8 cellular contexts compared by ENCODE assay signal in genomic region chr1:35642472-35642955, GRCh38. TPM values are rescaled to one million over a fixed set of nuclear protein-coding genes. Genes with fewer than 3 reads are reported as not detected.
DNase-seq lines count a peak whose midpoint lies in the region; ATAC-seq and TF ChIP-seq lines count a peak whose summit lies in the region.

No MANE protein-coding gene starts in this region.

- H3K9ac ChIP-seq in HUES48 (ENCODE audit: low read depth, low read length) (no peak overlapping the region), liver (ENCODE audit: low read depth in 1 of 2, low read length in 2 of 2) (peak overlapping the region; percentile 87 to 96)

- 0 out of 2 replicates have a peak, but pooled peaks cover 8% of the 10 kb centered on the region for H3K36me3 ChIP-seq in HUES48 (ENCODE audit: control insufficient read depth, insufficient read depth, low read length)
- H3K36me3 ChIP-seq in liver (ENCODE audit: control insufficient read depth in 4 of 4, insufficient read depth in 3 of 4, low read depth in 1 of 4, low read length in 3 of 4) = no peaks in the 10 kb centered on the region
- H3K36me3 ChIP-seq in thoracic aorta = no peaks in the 10 kb centered on the region

- peak overlapping the region; percentile 91 for H3K4me3 ChIP-seq in AG04449 (ENCODE audit: low read depth, low read length)
- peak overlapping the region; percentile 90 for H3K4me3 ChIP-seq in HUES48 (ENCODE audit: low read depth, low read length)
- H3K4me3 ChIP-seq in liver (ENCODE audit: low read depth in 1 of 3, low read length in 3 of 3) = peak overlapping the region; percentile 62 to 99 (median 90)
- peak overlapping the region; percentile 82 for H3K4me3 ChIP-seq in thoracic aorta

- peak overlapping the region; percentile 99 to 100 for H3K4me3 Mint-ChIP-seq in activated T-cell treated with anti-CD3 and anti-CD28 coated beads, Interleukin-2, amount 50 U/mL, for 72 hours

- CTCF ChIA-PET in AG04449 (lab: Yijun Ruan, JAX) = no interaction called here

- H3K4me1 Mint-ChIP-seq in activated T-cell treated with anti-CD3 and anti-CD28 coated beads, Interleukin-2, amount 50 U/mL, for 72 hours (ENCODE audit: low read depth) = peaks cover 47% of the 10 kb centered on the region

- no peak for ATAC-seq in activated T-cell treated with anti-CD3 and anti-CD28 coated beads, Interleukin-2, amount 50 U/mL, for 72 hours (replicated peaks in 1 of 2)
- ATAC-seq in thoracic aorta (ENCODE audit: insufficient number of reproducible peaks, low FRiP score, low read depth) (no peak), GM18873 (IDR thresholded peaks at IDR 0.05; ENCODE audit: low FRiP score, unreplicated experiment) (no peak)

- DNase-seq in AG04449 (ENCODE audit: low read depth, low spot score) (no peak), thoracic aorta (ENCODE audit: low spot score) (no peak), NCI-H446 treated with DMSO at 0.1 percent for 48 hours (lab: John Stamatoyannopoulos, UW) (no peak), COR-L47 (lab: John Stamatoyannopoulos, UW) (no peak)
- peak; percentile 2 to 3 for DNase-seq in activated T-cell treated with anti-CD3 and anti-CD28 coated beads, Interleukin-2, amount 50 U/mL, for 72 hours

- no peaks in the 10 kb centered on the region for H3K9me3 Mint-ChIP-seq in activated T-cell treated with anti-CD3 and anti-CD28 coated beads, Interleukin-2, amount 50 U/mL, for 72 hours

- TF ChIP-seq RAD21 in liver (IDR thresholded peaks at IDR 0.05) = no peak

- POLR2A ChIA-PET in AG04449 (lab: Yijun Ruan, JAX) = interaction anchor here (0.9 kb wide), 1 partner anchor 75 kb away, joined by 3 read pairs; no protein-coding TSS in a partner anchor

- H3K27ac ChIP-seq in HUES48 (ENCODE audit: low read depth, low read length) (no peak overlapping the region), liver (ENCODE audit: low read depth in 1 of 2, low read length in 2 of 2) (peak overlapping the region; percentile 72 to 93), thoracic aorta (peak overlapping the region in 1 of 2 donors; percentile 81)

- peaks cover 33% of the 10 kb centered on the region for H3K27me3 Mint-ChIP-seq in activated T-cell treated with anti-CD3 and anti-CD28 coated beads, Interleukin-2, amount 50 U/mL, for 72 hours (ENCODE audit: low read depth)

- TF ChIP-seq CTCF in AG04449 (IDR thresholded peaks at IDR 0.05; ENCODE audit: insufficient read depth, low read length, missing control alignments) (no peak), liver (IDR thresholded peaks at IDR 0.05; ENCODE audit: low read depth, low read length, missing input control) (no peak), thoracic aorta (IDR thresholded peaks at IDR 0.05) (no peak)

- H3K27me3 ChIP-seq in HUES48 (ENCODE audit: control insufficient read depth, insufficient read depth, low read length) = no peaks in the 10 kb centered on the region
- H3K27me3 ChIP-seq in liver (ENCODE audit: control insufficient read depth in 4 of 4, insufficient read depth in 4 of 4, low read length in 3 of 4) = peaks cover 0 to 2% (median 0%) of the 10 kb centered on the region in 4 donors
- no peaks in the 10 kb centered on the region for H3K27me3 ChIP-seq in thoracic aorta (replicated peaks; ENCODE audit: insufficient read depth)

- H3K36me3 Mint-ChIP-seq in activated T-cell treated with anti-CD3 and anti-CD28 coated beads, Interleukin-2, amount 50 U/mL, for 72 hours (ENCODE audit: insufficient read depth in 2 of 2) = peaks cover 6 to 9% of the 10 kb centered on the region in 2 donors

- H3K9me3 ChIP-seq in HUES48 (ENCODE audit: control insufficient read depth, insufficient read depth, low read length) (no peaks in the 10 kb centered on the region), liver (ENCODE audit: control insufficient read depth in 4 of 4, low read length in 3 of 4) (no peaks in the 10 kb centered on the region), thoracic aorta (no peaks in the 10 kb centered on the region)

- H3K27ac Mint-ChIP-seq in activated T-cell treated with anti-CD3 and anti-CD28 coated beads, Interleukin-2, amount 50 U/mL, for 72 hours = peak overlapping the region; percentile 99

- WGBS in liver = 18% methylated on average over 14 of the region's 14 CpGs

- H3K4me1 ChIP-seq in HUES48 (ENCODE audit: control insufficient read depth, insufficient read depth, low read length) (peaks cover 9% of the 10 kb centered on the region; the same call in 1 of the 2 replicates), liver (ENCODE audit: control insufficient read depth in 4 of 4, insufficient read depth in 4 of 4, low read length in 3 of 4) (peaks cover 2 to 31% (median 25%) of the 10 kb centered on the region in 4 donors), thoracic aorta (ENCODE audit: control insufficient read depth in 1 of 2, low read depth in 2 of 2) (peaks cover 19 to 31% of the 10 kb centered on the region in 2 donors)

TF ChIP-seq in liver, 16 proteins besides CTCF, POLR2A, EP300 and RAD21:
- TF ChIP-seq HNF4A (conservative IDR thresholded peaks at IDR 0.05) (no peak), FOXA2 (IDR thresholded peaks at IDR 0.05) (no peak), SP1 (IDR thresholded peaks at IDR 0.05) (no peak), ATF3 (IDR thresholded peaks at IDR 0.05) (no peak), YY1 (IDR thresholded peaks at IDR 0.05) (no peak), EGR1 (IDR thresholded peaks at IDR 0.05; ENCODE audit: low read depth in 2 of 2) (no peak), GABPA (IDR thresholded peaks at IDR 0.05 in 1 of 2, conservative IDR thresholded peaks at IDR 0.05 in 1 of 2) (no peak), RXRA (IDR thresholded peaks at IDR 0.05) (no peak), TAF1 (conservative IDR thresholded peaks at IDR 0.05) (no peak), FOXA1 (IDR thresholded peaks at IDR 0.05) (no peak), NR2F2 (IDR thresholded peaks at IDR 0.05) (no peak), HNF4G (IDR thresholded peaks at IDR 0.05) (no peak), JUND (IDR thresholded peaks at IDR 0.05) (no peak), REST (IDR thresholded peaks at IDR 0.05) (no peak)
- TF ChIP-seq, protein P1, sequence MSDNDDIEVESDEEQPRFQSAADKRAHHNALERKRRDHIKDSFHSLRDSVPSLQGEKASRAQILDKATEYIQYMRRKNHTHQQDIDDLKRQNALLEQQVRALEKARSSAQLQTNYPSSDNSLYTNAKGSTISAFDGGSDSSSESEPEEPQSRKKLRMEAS (IDR thresholded peaks at IDR 0.05) = no peak
- TF ChIP-seq, protein P2, sequence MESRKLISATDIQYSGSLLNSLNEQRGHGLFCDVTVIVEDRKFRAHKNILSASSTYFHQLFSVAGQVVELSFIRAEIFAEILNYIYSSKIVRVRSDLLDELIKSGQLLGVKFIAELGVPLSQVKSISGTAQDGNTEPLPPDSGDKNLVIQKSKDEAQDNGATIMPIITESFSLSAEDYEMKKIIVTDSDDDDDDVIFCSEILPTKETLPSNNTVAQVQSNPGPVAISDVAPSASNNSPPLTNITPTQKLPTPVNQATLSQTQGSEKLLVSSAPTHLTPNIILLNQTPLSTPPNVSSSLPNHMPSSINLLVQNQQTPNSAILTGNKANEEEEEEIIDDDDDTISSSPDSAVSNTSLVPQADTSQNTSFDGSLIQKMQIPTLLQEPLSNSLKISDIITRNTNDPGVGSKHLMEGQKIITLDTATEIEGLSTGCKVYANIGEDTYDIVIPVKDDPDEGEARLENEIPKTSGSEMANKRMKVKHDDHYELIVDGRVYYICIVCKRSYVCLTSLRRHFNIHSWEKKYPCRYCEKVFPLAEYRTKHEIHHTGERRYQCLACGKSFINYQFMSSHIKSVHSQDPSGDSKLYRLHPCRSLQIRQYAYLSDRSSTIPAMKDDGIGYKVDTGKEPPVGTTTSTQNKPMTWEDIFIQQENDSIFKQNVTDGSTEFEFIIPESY (IDR thresholded peaks at IDR 0.05) = no peak

RNA-seq across cellular contexts. Expression of gene PSMB2, which starts 1.2 kb away (rescaled TPM):
- 10 to 100 TPM; 53.7 to 61.4 TPM for total RNA-seq in activated T-cell treated with anti-CD3 and anti-CD28 coated beads, Interleukin-2, amount 50 U/mL, for 72 hours
- total RNA-seq in liver = 10 to 100 TPM; 19.1 to 34.7 TPM
- 10 to 100 TPM; 46.9 to 76.6 TPM for polyA plus RNA-seq in liver
- total RNA-seq in thoracic aorta = 10 to 100 TPM; 32.4 to 39.6 TPM

Comparison
In these comparisons a context has a peak if more than half of its experiments do, and no peak if none do; other contexts are left out.
1. DNase-seq: peak in activated T-cell treated with anti-CD3 and anti-CD28 coated beads, Interleukin-2, amount 50 U/mL, for 72 hours (2 of 2); none in AG04449 (single experiment), thoracic aorta (single experiment), NCI-H446 treated with DMSO at 0.1 percent for 48 hours (single experiment) and COR-L47 (single experiment).
2. Peak in every context shown above with its lines, with median percentiles within 50 percentile points of each other: H3K4me3 ChIP-seq.